Comparison of ENCODE assay signal across 1 cellular context in the genomic region with DNA sequence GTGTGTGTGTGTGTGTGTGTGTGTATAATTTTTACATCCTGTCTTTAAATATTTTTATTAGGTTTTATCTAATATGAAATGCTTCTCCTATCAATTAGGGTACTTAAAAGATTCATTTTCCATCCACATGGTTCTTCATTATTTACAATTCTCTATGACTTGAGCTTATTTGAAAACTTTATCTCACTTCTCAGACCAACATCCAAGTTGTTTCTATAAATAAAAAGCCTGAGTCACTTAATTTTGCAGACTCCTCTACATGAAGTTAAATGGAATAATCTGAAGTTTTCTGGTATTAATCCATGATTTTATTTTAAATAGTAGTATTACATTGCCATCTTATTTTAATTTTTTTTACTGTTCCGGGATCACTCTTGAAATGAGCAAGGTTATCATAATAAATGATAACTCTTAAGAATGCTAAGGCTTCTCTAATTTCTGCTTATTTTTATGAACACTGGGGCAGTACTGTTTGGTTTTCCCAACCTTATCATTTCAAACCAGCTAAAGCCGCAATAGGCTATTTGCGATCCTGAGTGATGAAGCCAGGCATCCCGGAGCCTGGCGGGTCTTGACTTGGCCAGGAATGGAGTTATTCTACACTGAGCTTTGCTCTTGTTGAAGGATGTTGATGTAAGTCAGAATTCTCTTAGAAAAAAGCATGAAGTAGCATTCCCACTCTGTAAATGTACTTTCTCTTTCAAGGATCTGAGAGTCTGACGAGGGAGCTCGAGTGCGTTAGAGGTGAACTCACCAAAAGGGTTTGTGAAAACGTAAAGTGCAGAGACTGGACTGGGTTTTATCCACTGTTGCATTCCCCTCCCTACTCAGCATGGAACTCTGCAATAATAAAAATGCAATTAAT.
TF ChIP-seq lines count a peak whose summit lies in the region.

No MANE protein-coding gene starts in this region.

TF ChIP-seq in GM23338, 12 proteins besides CTCF, POLR2A, EP300 and RAD21:
- TF ChIP-seq ZNF462 (CRISPR knock-in tag; IDR thresholded peaks at IDR 0.05) (no peak), CREB1 (CRISPR knock-in tag; IDR thresholded peaks at IDR 0.05; ENCODE audit: low read depth) (no peak), REST (IDR thresholded peaks at IDR 0.05; ENCODE audit: unreplicated experiment) (no peak), POLR2AphosphoS5 (IDR thresholded peaks at IDR 0.05; ENCODE audit: low read depth) (no peak), NANOG (IDR thresholded peaks at IDR 0.05; ENCODE audit: borderline replicate concordance) (no peak), JUNB (IDR thresholded peaks at IDR 0.05; ENCODE audit: unreplicated experiment) (no peak), EZH2phosphoT487 (IDR thresholded peaks at IDR 0.05; ENCODE audit: unreplicated experiment) (no peak), STAT1 (IDR thresholded peaks at IDR 0.05; ENCODE audit: unreplicated experiment) (no peak), ZNF331 (CRISPR knock-in tag; IDR thresholded peaks at IDR 0.05; ENCODE audit: low read depth) (no peak), ZNF114 (CRISPR knock-in tag; IDR thresholded peaks at IDR 0.05) (no peak), EZH2 (IDR thresholded peaks at IDR 0.05; ENCODE audit: low read depth, unreplicated experiment) (no peak)
- TF ChIP-seq, protein P1, sequence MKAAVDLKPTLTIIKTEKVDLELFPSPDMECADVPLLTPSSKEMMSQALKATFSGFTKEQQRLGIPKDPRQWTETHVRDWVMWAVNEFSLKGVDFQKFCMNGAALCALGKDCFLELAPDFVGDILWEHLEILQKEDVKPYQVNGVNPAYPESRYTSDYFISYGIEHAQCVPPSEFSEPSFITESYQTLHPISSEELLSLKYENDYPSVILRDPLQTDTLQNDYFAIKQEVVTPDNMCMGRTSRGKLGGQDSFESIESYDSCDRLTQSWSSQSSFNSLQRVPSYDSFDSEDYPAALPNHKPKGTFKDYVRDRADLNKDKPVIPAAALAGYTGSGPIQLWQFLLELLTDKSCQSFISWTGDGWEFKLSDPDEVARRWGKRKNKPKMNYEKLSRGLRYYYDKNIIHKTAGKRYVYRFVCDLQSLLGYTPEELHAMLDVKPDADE (IDR thresholded peaks at IDR 0.05): no peak
TF ChIP-seq in GM23338: peak in this region for 0.
